In the genomic region with DNA sequence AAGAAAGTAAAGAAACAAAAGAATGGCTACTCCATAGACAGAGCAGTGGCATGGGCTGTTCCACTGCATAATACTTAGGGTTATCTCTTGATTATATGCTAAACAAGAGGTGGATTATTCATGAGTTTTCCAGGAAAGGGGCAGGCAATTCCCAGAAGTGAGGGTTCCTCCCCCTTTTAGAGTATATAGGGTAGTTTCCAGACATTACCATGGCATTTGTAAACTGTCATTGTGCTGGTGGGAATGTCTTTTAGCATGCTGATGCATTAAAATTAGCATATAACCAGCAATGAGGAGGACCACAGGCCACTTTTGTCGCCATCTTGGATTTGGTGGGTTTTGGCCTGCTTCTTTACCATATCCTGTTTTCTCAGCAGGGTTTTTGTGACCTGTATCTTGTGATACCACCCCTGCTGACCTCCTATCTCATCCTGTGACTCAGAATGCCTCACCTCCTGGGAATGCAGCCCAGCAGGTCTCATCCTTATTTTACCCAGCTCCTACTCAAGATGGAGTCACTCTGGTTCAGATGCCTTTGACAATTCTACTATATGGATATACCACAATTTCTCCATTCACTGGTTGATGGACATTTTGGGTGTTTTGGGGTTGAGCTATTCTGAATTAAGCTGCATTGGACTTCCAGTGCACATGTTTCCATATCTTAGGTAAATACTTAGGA, we compare ENCODE assay signal across 1 cellular context.
A peak's percentile ranks its signal among the peaks of the same experiment; 100 is the strongest.
TF ChIP-seq lines count a peak whose summit lies in the region.

No MANE protein-coding gene starts in this region.

TF ChIP-seq in K562, 482 proteins besides CTCF, POLR2A, EP300 and RAD21 (continued from another document and continues in another):
- TF ChIP-seq, protein P1, sequence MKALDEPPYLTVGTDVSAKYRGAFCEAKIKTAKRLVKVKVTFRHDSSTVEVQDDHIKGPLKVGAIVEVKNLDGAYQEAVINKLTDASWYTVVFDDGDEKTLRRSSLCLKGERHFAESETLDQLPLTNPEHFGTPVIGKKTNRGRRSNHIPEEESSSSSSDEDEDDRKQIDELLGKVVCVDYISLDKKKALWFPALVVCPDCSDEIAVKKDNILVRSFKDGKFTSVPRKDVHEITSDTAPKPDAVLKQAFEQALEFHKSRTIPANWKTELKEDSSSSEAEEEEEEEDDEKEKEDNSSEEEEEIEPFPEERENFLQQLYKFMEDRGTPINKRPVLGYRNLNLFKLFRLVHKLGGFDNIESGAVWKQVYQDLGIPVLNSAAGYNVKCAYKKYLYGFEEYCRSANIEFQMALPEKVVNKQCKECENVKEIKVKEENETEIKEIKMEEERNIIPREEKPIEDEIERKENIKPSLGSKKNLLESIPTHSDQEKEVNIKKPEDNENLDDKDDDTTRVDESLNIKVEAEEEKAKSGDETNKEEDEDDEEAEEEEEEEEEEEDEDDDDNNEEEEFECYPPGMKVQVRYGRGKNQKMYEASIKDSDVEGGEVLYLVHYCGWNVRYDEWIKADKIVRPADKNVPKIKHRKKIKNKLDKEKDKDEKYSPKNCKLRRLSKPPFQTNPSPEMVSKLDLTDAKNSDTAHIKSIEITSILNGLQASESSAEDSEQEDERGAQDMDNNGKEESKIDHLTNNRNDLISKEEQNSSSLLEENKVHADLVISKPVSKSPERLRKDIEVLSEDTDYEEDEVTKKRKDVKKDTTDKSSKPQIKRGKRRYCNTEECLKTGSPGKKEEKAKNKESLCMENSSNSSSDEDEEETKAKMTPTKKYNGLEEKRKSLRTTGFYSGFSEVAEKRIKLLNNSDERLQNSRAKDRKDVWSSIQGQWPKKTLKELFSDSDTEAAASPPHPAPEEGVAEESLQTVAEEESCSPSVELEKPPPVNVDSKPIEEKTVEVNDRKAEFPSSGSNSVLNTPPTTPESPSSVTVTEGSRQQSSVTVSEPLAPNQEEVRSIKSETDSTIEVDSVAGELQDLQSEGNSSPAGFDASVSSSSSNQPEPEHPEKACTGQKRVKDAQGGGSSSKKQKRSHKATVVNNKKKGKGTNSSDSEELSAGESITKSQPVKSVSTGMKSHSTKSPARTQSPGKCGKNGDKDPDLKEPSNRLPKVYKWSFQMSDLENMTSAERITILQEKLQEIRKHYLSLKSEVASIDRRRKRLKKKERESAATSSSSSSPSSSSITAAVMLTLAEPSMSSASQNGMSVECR (CRISPR knock-in tag; IDR thresholded peaks at IDR 0.05): no peak
- TF ChIP-seq SMARCE1 (IDR thresholded peaks at IDR 0.05) (peak; percentile 73; the same call in 1 of the 2 replicates), ZNF583 (CRISPR knock-in tag; IDR thresholded peaks at IDR 0.05) (peak; percentile 88), NR2F6 (CRISPR knock-in tag; IDR thresholded peaks at IDR 0.05) (no peak), ILK (tag; IDR thresholded peaks at IDR 0.05; ENCODE audit: borderline replicate concordance, low read depth) (peak; percentile 70; the same call in 1 of the 2 replicates), HDAC3 (IDR thresholded peaks at IDR 0.05; ENCODE audit: borderline replicate concordance, partially characterized antibody) (no peak), ZNF551 (CRISPR knock-in tag; IDR thresholded peaks at IDR 0.05) (no peak), POLR2G (IDR thresholded peaks at IDR 0.05; ENCODE audit: low read depth, low read length) (no peak), JUND (IDR thresholded peaks at IDR 0.05; ENCODE audit: borderline replicate concordance, low read depth, low read length) (peak; percentile 84), JUND (tag; IDR thresholded peaks at IDR 0.05; ENCODE audit: borderline replicate concordance, low read depth, low read length) (peak; percentile 87; the same call in 2 of the 3 replicates), CBX3 (IDR thresholded peaks at IDR 0.05; ENCODE audit: borderline replicate concordance in 1 of 2, low read length in 2 of 2) (no peak), BRD9 (IDR thresholded peaks at IDR 0.05; ENCODE audit: low read depth, partially characterized antibody) (peak; percentile 41), NCOA6 (IDR thresholded peaks at IDR 0.05) (no peak), ZNF644 (tag; IDR thresholded peaks at IDR 0.05; ENCODE audit: low read depth) (peak; percentile 84), SNIP1 (IDR thresholded peaks at IDR 0.05; ENCODE audit: low read depth) (no peak), HNRNPUL1 (IDR thresholded peaks at IDR 0.05; ENCODE audit: low read length) (no peak), ZFPM2 (CRISPR knock-in tag; IDR thresholded peaks at IDR 0.05) (no peak), HNRNPK (IDR thresholded peaks at IDR 0.05; ENCODE audit: low read depth, low read length, poor library complexity, severe bottlenecking) (no peak), HDAC1 (IDR thresholded peaks at IDR 0.05) (no peak), MTF1 (CRISPR knock-in tag; IDR thresholded peaks at IDR 0.05; ENCODE audit: borderline replicate concordance) (no peak), RBFOX2 (IDR thresholded peaks at IDR 0.05; ENCODE audit: low read depth, low read length) (no peak), TSHZ1 (CRISPR knock-in tag; IDR thresholded peaks at IDR 0.05) (0 out of 2 replicates have a peak, but pooled peaks have one; percentile 49), PHB (CRISPR knock-in tag; IDR thresholded peaks at IDR 0.05) (no peak), ZFP36 (IDR thresholded peaks at IDR 0.05; ENCODE audit: low read depth, low read length, partially characterized antibody) (peak; percentile 45), DPF2 (IDR thresholded peaks at IDR 0.05) (peak; percentile 65), HMG20B (CRISPR knock-in tag; IDR thresholded peaks at IDR 0.05) (no peak), TEAD4 (IDR thresholded peaks at IDR 0.05; ENCODE audit: low read length) (peak; percentile 55), TEAD4 (CRISPR knock-in tag; IDR thresholded peaks at IDR 0.05; ENCODE audit: borderline replicate concordance) (no peak), PTRF (tag; IDR thresholded peaks at IDR 0.05) (peak; percentile 81), PRMT5 (CRISPR knock-in tag; IDR thresholded peaks at IDR 0.05) (no peak), NR2C1 (IDR thresholded peaks at IDR 0.05) (no peak), NR2C1 (tag; IDR thresholded peaks at IDR 0.05) (peak; percentile 84), MEF2D (tag; conservative IDR thresholded peaks at IDR 0.05; ENCODE audit: low read depth) (peak; percentile 86), TCF3 (CRISPR knock-in tag; IDR thresholded peaks at IDR 0.05) (peak; percentile 77)
- TF ChIP-seq, protein P2, sequence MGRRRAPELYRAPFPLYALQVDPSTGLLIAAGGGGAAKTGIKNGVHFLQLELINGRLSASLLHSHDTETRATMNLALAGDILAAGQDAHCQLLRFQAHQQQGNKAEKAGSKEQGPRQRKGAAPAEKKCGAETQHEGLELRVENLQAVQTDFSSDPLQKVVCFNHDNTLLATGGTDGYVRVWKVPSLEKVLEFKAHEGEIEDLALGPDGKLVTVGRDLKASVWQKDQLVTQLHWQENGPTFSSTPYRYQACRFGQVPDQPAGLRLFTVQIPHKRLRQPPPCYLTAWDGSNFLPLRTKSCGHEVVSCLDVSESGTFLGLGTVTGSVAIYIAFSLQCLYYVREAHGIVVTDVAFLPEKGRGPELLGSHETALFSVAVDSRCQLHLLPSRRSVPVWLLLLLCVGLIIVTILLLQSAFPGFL (CRISPR knock-in tag; IDR thresholded peaks at IDR 0.05): no peak
- TF ChIP-seq, protein P3, sequence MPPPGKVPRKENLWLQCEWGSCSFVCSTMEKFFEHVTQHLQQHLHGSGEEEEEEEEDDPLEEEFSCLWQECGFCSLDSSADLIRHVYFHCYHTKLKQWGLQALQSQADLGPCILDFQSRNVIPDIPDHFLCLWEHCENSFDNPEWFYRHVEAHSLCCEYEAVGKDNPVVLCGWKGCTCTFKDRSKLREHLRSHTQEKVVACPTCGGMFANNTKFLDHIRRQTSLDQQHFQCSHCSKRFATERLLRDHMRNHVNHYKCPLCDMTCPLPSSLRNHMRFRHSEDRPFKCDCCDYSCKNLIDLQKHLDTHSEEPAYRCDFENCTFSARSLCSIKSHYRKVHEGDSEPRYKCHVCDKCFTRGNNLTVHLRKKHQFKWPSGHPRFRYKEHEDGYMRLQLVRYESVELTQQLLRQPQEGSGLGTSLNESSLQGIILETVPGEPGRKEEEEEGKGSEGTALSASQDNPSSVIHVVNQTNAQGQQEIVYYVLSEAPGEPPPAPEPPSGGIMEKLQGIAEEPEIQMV (tag; conservative IDR thresholded peaks at IDR 0.05; ENCODE audit: low read depth): peak; percentile 77
- TF ChIP-seq, protein P4, sequence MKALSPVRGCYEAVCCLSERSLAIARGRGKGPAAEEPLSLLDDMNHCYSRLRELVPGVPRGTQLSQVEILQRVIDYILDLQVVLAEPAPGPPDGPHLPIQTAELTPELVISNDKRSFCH (CRISPR knock-in tag; IDR thresholded peaks at IDR 0.05): 0 out of 2 replicates have a peak, but pooled peaks have one; percentile 29
- TF ChIP-seq, protein P4 (tag; IDR thresholded peaks at IDR 0.05): peak; percentile 88
- TF ChIP-seq, protein P5, sequence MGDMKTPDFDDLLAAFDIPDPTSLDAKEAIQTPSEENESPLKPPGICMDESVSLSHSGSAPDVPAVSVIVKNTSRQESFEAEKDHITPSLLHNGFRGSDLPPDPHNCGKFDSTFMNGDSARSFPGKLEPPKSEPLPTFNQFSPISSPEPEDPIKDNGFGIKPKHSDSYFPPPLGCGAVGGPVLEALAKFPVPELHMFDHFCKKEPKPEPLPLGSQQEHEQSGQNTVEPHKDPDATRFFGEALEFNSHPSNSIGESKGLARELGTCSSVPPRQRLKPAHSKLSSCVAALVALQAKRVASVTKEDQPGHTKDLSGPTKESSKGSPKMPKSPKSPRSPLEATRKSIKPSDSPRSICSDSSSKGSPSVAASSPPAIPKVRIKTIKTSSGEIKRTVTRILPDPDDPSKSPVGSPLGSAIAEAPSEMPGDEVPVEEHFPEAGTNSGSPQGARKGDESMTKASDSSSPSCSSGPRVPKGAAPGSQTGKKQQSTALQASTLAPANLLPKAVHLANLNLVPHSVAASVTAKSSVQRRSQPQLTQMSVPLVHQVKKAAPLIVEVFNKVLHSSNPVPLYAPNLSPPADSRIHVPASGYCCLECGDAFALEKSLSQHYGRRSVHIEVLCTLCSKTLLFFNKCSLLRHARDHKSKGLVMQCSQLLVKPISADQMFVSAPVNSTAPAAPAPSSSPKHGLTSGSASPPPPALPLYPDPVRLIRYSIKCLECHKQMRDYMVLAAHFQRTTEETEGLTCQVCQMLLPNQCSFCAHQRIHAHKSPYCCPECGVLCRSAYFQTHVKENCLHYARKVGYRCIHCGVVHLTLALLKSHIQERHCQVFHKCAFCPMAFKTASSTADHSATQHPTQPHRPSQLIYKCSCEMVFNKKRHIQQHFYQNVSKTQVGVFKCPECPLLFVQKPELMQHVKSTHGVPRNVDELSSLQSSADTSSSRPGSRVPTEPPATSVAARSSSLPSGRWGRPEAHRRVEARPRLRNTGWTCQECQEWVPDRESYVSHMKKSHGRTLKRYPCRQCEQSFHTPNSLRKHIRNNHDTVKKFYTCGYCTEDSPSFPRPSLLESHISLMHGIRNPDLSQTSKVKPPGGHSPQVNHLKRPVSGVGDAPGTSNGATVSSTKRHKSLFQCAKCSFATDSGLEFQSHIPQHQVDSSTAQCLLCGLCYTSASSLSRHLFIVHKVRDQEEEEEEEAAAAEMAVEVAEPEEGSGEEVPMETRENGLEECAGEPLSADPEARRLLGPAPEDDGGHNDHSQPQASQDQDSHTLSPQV (IDR thresholded peaks at IDR 0.05): peak; percentile 92
- TF ChIP-seq, protein P6, sequence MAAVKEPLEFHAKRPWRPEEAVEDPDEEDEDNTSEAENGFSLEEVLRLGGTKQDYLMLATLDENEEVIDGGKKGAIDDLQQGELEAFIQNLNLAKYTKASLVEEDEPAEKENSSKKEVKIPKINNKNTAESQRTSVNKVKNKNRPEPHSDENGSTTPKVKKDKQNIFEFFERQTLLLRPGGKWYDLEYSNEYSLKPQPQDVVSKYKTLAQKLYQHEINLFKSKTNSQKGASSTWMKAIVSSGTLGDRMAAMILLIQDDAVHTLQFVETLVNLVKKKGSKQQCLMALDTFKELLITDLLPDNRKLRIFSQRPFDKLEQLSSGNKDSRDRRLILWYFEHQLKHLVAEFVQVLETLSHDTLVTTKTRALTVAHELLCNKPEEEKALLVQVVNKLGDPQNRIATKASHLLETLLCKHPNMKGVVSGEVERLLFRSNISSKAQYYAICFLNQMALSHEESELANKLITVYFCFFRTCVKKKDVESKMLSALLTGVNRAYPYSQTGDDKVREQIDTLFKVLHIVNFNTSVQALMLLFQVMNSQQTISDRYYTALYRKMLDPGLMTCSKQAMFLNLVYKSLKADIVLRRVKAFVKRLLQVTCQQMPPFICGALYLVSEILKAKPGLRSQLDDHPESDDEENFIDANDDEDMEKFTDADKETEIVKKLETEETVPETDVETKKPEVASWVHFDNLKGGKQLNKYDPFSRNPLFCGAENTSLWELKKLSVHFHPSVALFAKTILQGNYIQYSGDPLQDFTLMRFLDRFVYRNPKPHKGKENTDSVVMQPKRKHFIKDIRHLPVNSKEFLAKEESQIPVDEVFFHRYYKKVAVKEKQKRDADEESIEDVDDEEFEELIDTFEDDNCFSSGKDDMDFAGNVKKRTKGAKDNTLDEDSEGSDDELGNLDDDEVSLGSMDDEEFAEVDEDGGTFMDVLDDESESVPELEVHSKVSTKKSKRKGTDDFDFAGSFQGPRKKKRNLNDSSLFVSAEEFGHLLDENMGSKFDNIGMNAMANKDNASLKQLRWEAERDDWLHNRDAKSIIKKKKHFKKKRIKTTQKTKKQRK (IDR thresholded peaks at IDR 0.05; ENCODE audit: borderline replicate concordance, low read depth, low read length): no peak
